Comparison of ENCODE assay signal across 9 cellular contexts in the genomic region with DNA sequence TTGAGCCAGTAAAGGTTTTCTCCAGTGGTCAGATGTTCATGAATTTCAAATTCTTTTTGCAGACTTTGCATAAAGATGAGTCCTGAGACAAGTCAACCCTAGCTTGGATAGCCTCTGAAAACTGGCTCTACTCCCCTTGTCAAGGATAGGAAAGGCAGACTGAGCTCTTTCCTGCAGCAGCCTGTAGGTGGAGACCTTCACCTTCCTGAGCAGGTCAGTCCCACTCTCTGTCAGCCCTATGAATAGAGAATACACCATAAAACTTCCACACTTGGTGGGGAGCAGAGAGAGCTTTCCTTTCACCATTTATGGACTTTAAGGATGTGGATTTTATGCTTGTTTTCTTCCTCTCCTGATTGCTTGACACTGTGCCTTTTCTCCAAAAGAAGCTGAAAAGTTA. TPM values are rescaled to one million over a fixed set of nuclear protein-coding genes. Genes with fewer than 3 reads are reported as not detected.
DNase-seq lines count a peak whose midpoint lies in the region; ATAC-seq, FAIRE-seq and TF ChIP-seq lines count a peak whose summit lies in the region.
"Had no signal": no experiment of that assay in that cellular context is flagged by ENCODE, and none has a peak within 500 bp of the region (broad histone marks: within the 10 kb centered on the region; RNA-seq: fewer than 3 reads in every experiment).

No MANE protein-coding gene starts in this region.

- no peaks in the 10 kb centered on the region for H3K27me3 ChIP-seq in endothelial cell of umbilical vein (ENCODE audit: control insufficient read depth in 2 of 2, insufficient read depth in 2 of 2, low read length in 2 of 2)

- no peak overlapping the region for H3K4me2 ChIP-seq in A549
- no peak overlapping the region for H3K4me2 ChIP-seq in endothelial cell of umbilical vein (ENCODE audit: insufficient read depth, low read length)

- H3K9me3 ChIP-seq in A549 (no peaks in the 10 kb centered on the region), endothelial cell of umbilical vein (replicated peaks; ENCODE audit: control insufficient read depth, insufficient read depth, low read length) (no peaks in the 10 kb centered on the region)

- H3K79me2 ChIP-seq in endothelial cell of umbilical vein (ENCODE audit: control insufficient read depth, insufficient read depth, low read length): no peaks in the 10 kb centered on the region

- no peak overlapping the region for H3K27ac ChIP-seq in A549
- no peak overlapping the region for H3K27ac ChIP-seq in endothelial cell of umbilical vein (ENCODE audit: insufficient read depth, low read depth, low read length)

- CTCF ChIA-PET in A549 (lab: Yijun Ruan, JAX): interaction anchor here (0.6 to 3.1 kb wide), 11 partner anchors 8 to 80 kb away, joined by 3 to 22 read pairs (median 3); no protein-coding TSS in a partner anchor
- CTCF ChIA-PET in endothelial cell of umbilical vein (lab: Charles Lee): interaction anchor here (0.5 to 2.0 kb wide), 3 partner anchors 11 to 45 kb away, joined by 4 to 12 read pairs (median 9); no protein-coding TSS in a partner anchor

- TF ChIP-seq RAD21 in A549 (conservative IDR thresholded peaks at IDR 0.05 in 1 of 2, IDR thresholded peaks at IDR 0.05 in 1 of 2): peak in 1 of 2 experiments; percentile 35; a peak in 2 of 5 replicates

- no peak overlapping the region for H2AFZ ChIP-seq in endothelial cell of umbilical vein (ENCODE audit: low read depth, low read length)

- no peaks in the 10 kb centered on the region for H4K20me1 ChIP-seq in endothelial cell of umbilical vein (replicated peaks; ENCODE audit: control insufficient read depth, extremely low read depth, insufficient read depth, low read length)

- H3K4me1 ChIP-seq in A549: no peaks in the 10 kb centered on the region
- no peaks in the 10 kb centered on the region for H3K4me1 ChIP-seq in endothelial cell of umbilical vein (ENCODE audit: control insufficient read depth, extremely low read depth, insufficient read depth, low read length)

- dilution Hi-C loops in endothelial cell of umbilical vein (cut with MboI; ENCODE audit: extremely low pct_ligation_motif_present, low sequenced_read_pairs): no loop called here

- TF ChIP-seq POLR2A in A549 (IDR thresholded peaks at IDR 0.05; ENCODE audit: low read length) (no peak), NB4 (IDR thresholded peaks at IDR 0.05; ENCODE audit: extremely low read depth, insufficient read length) (no peak), endothelial cell of umbilical vein (IDR thresholded peaks at IDR 0.05; ENCODE audit: low read depth, low read length) (no peak)

- H3K36me3 ChIP-seq in endothelial cell of umbilical vein (ENCODE audit: control insufficient read depth in 2 of 2, extremely low read depth in 1 of 2, insufficient read depth in 2 of 2, low read length in 2 of 2): no peaks in the 10 kb centered on the region

- no peak overlapping the region for H3K9ac ChIP-seq in endothelial cell of umbilical vein (replicated peaks; ENCODE audit: extremely low read depth, insufficient read depth, low read length)

- DNase-seq in A549 (ENCODE audit: low read depth in 1 of 2, low spot score in 1 of 2): peak; percentile 5 to 22
- DNase-seq in NB4 (ENCODE audit: low read depth): peak; percentile 25
- DNase-seq in endothelial cell of umbilical vein (ENCODE audit: low read depth, low spot score): no peak
- no peak for DNase-seq in NCI-H2107 (lab: John Stamatoyannopoulos, UW)
- DNase-seq in NCI-H2107 treated with DMSO at 0.1 percent for 48 hours (lab: John Stamatoyannopoulos, UW; ENCODE audit: unreplicated experiment): no peak

- POLR2A ChIA-PET in A549 (lab: Yijun Ruan, JAX): no interaction called here
- POLR2A ChIA-PET in endothelial cell of umbilical vein (lab: Charles Lee): no interaction called here

- peak; percentile 22; the same call in 2 of the 3 replicates for TF ChIP-seq CTCF in A549 (IDR thresholded peaks at IDR 0.05)
- TF ChIP-seq CTCF in GM12872 (IDR thresholded peaks at IDR 0.05; ENCODE audit: insufficient read depth, low read depth, low read length): peak; percentile 55; the same call in 2 of the 3 replicates
- peak; percentile 46 for TF ChIP-seq CTCF in NB4 (IDR thresholded peaks at IDR 0.05; ENCODE audit: low read depth, low read length)
- TF ChIP-seq CTCF in endothelial cell of umbilical vein (IDR thresholded peaks at IDR 0.05; ENCODE audit: extremely low read depth in 1 of 2, insufficient read depth in 1 of 2, low read depth in 1 of 2, low read length in 2 of 2): peak in 1 of 2 donors; percentile 5

- FAIRE-seq in A549 (lab: Jason Lieb, UNC) (no peak), endothelial cell of umbilical vein (lab: Jason Lieb, UNC) (peak; percentile 48)

- peak; percentile 81 to 87; a peak in 5 of 6 replicates for ATAC-seq in A549
- ATAC-seq in GM19463 (IDR thresholded peaks at IDR 0.05; ENCODE audit: unreplicated experiment): no peak
- no peak for ATAC-seq in GM18519 (IDR thresholded peaks at IDR 0.05; ENCODE audit: low FRiP score, unreplicated experiment)
- ATAC-seq: stimulated activated naive CD8-positive, alpha-beta T cell treated with anti-CD3 and anti-CD28 coated beads, Interleukin-15, amount 100 ng/mL, for 72 hours had no signal

- TF ChIP-seq EP300 in A549 (IDR thresholded peaks at IDR 0.05): no peak

- H3K4me3 ChIP-seq in A549 (no peak overlapping the region), NB4 (ENCODE audit: low read depth, low read length) (no peak overlapping the region), endothelial cell of umbilical vein (replicated peaks in 1 of 3; ENCODE audit: insufficient read depth in 1 of 3, low read depth in 1 of 3, low read length in 3 of 3) (no peak overlapping the region)

- no TSS peak for BruUV-seq in endothelial cell of umbilical vein (replicated peaks; lab: Mats Ljungman, UMichigan)

- no peaks in the 10 kb centered on the region for H3K9me1 ChIP-seq in endothelial cell of umbilical vein (replicated peaks; ENCODE audit: control insufficient read depth, extremely low read depth, insufficient read depth, low read length)

- intact Hi-C loops in endothelial cell of umbilical vein (cut with micrococcal nuclease): loop anchor here (5.0 kb wide), 1 partner anchor 44 kb away; a partner anchor contains a TSS

TF ChIP-seq in A549, 52 proteins besides CTCF, POLR2A, EP300 and RAD21:
- TF ChIP-seq CHD2 (IDR thresholded peaks at IDR 0.05; ENCODE audit: low read length, partially characterized antibody): no peak
- no peak for TF ChIP-seq NR3C1 (IDR thresholded peaks at IDR 0.05)
- peak; percentile 11 for TF ChIP-seq MAFK (IDR thresholded peaks at IDR 0.05; ENCODE audit: partially characterized antibody)

TF ChIP-seq in endothelial cell of umbilical vein, 7 proteins besides CTCF, POLR2A, EP300 and RAD21:
- TF ChIP-seq MYC (IDR thresholded peaks at IDR 0.05; ENCODE audit: low read depth, low read length) (no peak), POLR2AphosphoS5 (IDR thresholded peaks at IDR 0.05; ENCODE audit: insufficient read depth, low read depth, low read length) (no peak), FOS (IDR thresholded peaks at IDR 0.05; ENCODE audit: borderline replicate concordance, insufficient read depth, low read length) (no peak), GATA2 (IDR thresholded peaks at IDR 0.05; ENCODE audit: insufficient read depth, insufficient read length, low read depth, low read length) (no peak), EZH2 (IDR thresholded peaks at IDR 0.05; ENCODE audit: borderline replicate concordance, low read depth, low read length, severe bottlenecking) (no peak), JUN (IDR thresholded peaks at IDR 0.05; ENCODE audit: borderline replicate concordance, insufficient read depth, insufficient read length, low read depth) (no peak)
- TF ChIP-seq, protein P1, sequence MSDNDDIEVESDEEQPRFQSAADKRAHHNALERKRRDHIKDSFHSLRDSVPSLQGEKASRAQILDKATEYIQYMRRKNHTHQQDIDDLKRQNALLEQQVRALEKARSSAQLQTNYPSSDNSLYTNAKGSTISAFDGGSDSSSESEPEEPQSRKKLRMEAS (IDR thresholded peaks at IDR 0.05; ENCODE audit: insufficient read depth, insufficient read length): no peak

RNA-seq across cellular contexts. Expression of a gene that starts 41.9 kb away (rescaled TPM):
- polyA plus RNA-seq in A549 (2011; rRNA removed): 0.01 and 0.03 TPM in 2 replicates
- polyA plus RNA-seq in A549 (2012; cell fraction: cytosol; rRNA removed): 0.01 TPM in 2 replicates
- polyA plus RNA-seq in A549 (2012; cell fraction: nucleus; rRNA removed): 0.02 TPM in 2 replicates
- 0.01 TPM in 3 replicates for polyA plus RNA-seq in A549 (2017; fragmentation: RNase III; extraction: RNeasy Plus Mini Kit Qiagen cat#74134 plus additional on column Dnase treatment)
- polyA minus RNA-seq in A549 (2011; rRNA and poly(A)+ RNA removed): not detected in 2 replicates
- 1.2 and 4.3 TPM in 2 replicates for total RNA-seq in endothelial cell of umbilical vein
- 1.1 and 1.2 TPM in 2 replicates for polyA plus RNA-seq in endothelial cell of umbilical vein
- 0.89 and 0.96 TPM in 2 replicates for polyA plus RNA-seq in endothelial cell of umbilical vein (2011; cell fraction: cytosol; rRNA removed)
- polyA plus RNA-seq in endothelial cell of umbilical vein (2011; cell fraction: nucleus; rRNA removed): 1.5 TPM in 2 replicates
- polyA plus RNA-seq in endothelial cell of umbilical vein (2012): 1.1 TPM in 2 replicates
- 3.5 and 3.9 TPM in 2 replicates for polyA minus RNA-seq in endothelial cell of umbilical vein
- polyA minus RNA-seq in endothelial cell of umbilical vein (2011; cell fraction: cytosol; rRNA and poly(A)+ RNA removed): not detected
- polyA minus RNA-seq in endothelial cell of umbilical vein (2011; cell fraction: nucleus; rRNA and poly(A)+ RNA removed): 3.1 and 3.9 TPM in 2 replicates

Comparison
In these comparisons a context has a peak if more than half of its experiments do, and no peak if none do; other contexts are left out.
1. ATAC-seq: peak in A549 (2 of 2); none in GM19463 (single experiment) and GM18519 (single experiment).
2. DNase-seq: peak in A549 (2 of 2) and NB4 (single experiment); none in endothelial cell of umbilical vein (single experiment), NCI-H2107 (single experiment) and NCI-H2107 treated with DMSO at 0.1 percent for 48 hours (single experiment).